Comparison of ENCODE assay signal across 9 cellular contexts in genomic region chr5:95647331-95647659, GRCh38. TPM values are rescaled to one million over a fixed set of nuclear protein-coding genes. Genes with fewer than 3 reads are reported as not detected.
DNase-seq lines count a peak whose midpoint lies in the region; ATAC-seq, FAIRE-seq and TF ChIP-seq lines count a peak whose summit lies in the region.
"Had no signal": no experiment of that assay in that cellular context is flagged by ENCODE, and none has a peak within 500 bp of the region (broad histone marks: within the 10 kb centered on the region; RNA-seq: fewer than 3 reads in every experiment).

No MANE protein-coding gene starts in this region.

- intact Hi-C loops in CD4-positive, alpha-beta T cell (cut with DNase I, micrococcal nuclease): loop anchor here (5.0 kb wide), 4 partner anchors 95 to 690 kb away; partner anchors contain the start of genes ELL2 (in 1 of the 2), GLRX (in 1 of the 2) and SKIC3 (in 1 of the 2)
- intact Hi-C loops in endothelial cell of umbilical vein (cut with micrococcal nuclease): loop anchor here (5.0 to 10.0 kb wide), 2 partner anchors 315 to 948 kb away; partner anchors contain the start of gene ELL2

- no peaks in the 10 kb centered on the region for H3K9me2 ChIP-seq in OCI-LY1 (ENCODE audit: low read depth, low read length)

- H2AFZ ChIP-seq in OCI-LY1 (ENCODE audit: low read length) (peak overlapping the region; percentile 67; the same call in 1 of the 2 replicates), endothelial cell of umbilical vein (ENCODE audit: low read depth, low read length) (peak overlapping the region; percentile 98)

- H3K4me3 ChIP-seq in OCI-LY1 (ENCODE audit: low read depth, low read length, poor library complexity, severe bottlenecking): peak overlapping the region; percentile 68
- peak overlapping the region; percentile 61 to 75 (median 67) for H3K4me3 ChIP-seq in endothelial cell of umbilical vein (replicated peaks in 1 of 3; ENCODE audit: insufficient read depth in 1 of 3, low read depth in 1 of 3, low read length in 3 of 3)

- TF ChIP-seq CTCF in CD4-positive, alpha-beta T cell (IDR thresholded peaks at IDR 0.05): no peak
- TF ChIP-seq CTCF in OCI-LY1 (IDR thresholded peaks at IDR 0.05; ENCODE audit: low read length) (no peak), endothelial cell of umbilical vein (IDR thresholded peaks at IDR 0.05; ENCODE audit: extremely low read depth in 1 of 2, insufficient read depth in 1 of 2, low read depth in 1 of 2, low read length in 2 of 2) (no peak), nephron progenitor cell (IDR thresholded peaks at IDR 0.05) (no peak)

- H3K27me3 ChIP-seq in CD4-positive, alpha-beta T cell (ENCODE audit: control insufficient read depth, insufficient read depth, low read length): no peaks in the 10 kb centered on the region
- H3K27me3 ChIP-seq in OCI-LY1 (ENCODE audit: insufficient read depth, low read length): no peaks in the 10 kb centered on the region
- H3K27me3 ChIP-seq in endothelial cell of umbilical vein (ENCODE audit: control insufficient read depth in 2 of 2, insufficient read depth in 2 of 2, low read length in 2 of 2): no peaks in the 10 kb centered on the region

- CTCF ChIA-PET in CD4-positive, alpha-beta T cell (lab: Charles Lee): interaction anchor here (0.8 to 2.1 kb wide), 8 partner anchors 16 to 1221 kb away, joined by 3 to 13 read pairs (median 5); partner anchors contain the start of genes GLRX and GPR150
- CTCF ChIA-PET in endothelial cell of umbilical vein (lab: Charles Lee): interaction anchor here (1.2 to 5.1 kb wide), 13 partner anchors 8 to 314 kb away, joined by 3 to 58 read pairs (median 5); partner anchors contain the start of genes ELL2, GLRX and RHOBTB3

- H3K4me1 ChIP-seq in OCI-LY1 (ENCODE audit: insufficient read depth, low read length, severe bottlenecking): peaks cover 29% of the 10 kb centered on the region
- peaks cover 9% of the 10 kb centered on the region for H3K4me1 ChIP-seq in endothelial cell of umbilical vein (ENCODE audit: control insufficient read depth, extremely low read depth, insufficient read depth, low read length)

- H3K4me3 Mint-ChIP-seq in CD4-positive, alpha-beta T cell: peak overlapping the region; percentile 88
- peak overlapping the region; percentile 82 for H3K4me3 Mint-ChIP-seq in nephron progenitor cell

- H3K4me2 ChIP-seq in OCI-LY1 (ENCODE audit: low read length) (peak overlapping the region; percentile 89), endothelial cell of umbilical vein (ENCODE audit: insufficient read depth, low read length) (peak overlapping the region; percentile 97)

- H3K27me3 Mint-ChIP-seq in CD4-positive, alpha-beta T cell: no peaks in the 10 kb centered on the region
- no peaks in the 10 kb centered on the region for H3K27me3 Mint-ChIP-seq in nephron progenitor cell (ENCODE audit: low read depth, poor library complexity)

- TF ChIP-seq POLR2A in endothelial cell of umbilical vein (IDR thresholded peaks at IDR 0.05; ENCODE audit: low read depth, low read length): no peak
- no peak for TF ChIP-seq POLR2A in GM12892 (IDR thresholded peaks at IDR 0.05; ENCODE audit: low read depth, low read length)

- H3K9ac ChIP-seq in OCI-LY1 (ENCODE audit: low read length): peak overlapping the region; percentile 80
- peak overlapping the region; percentile 91 for H3K9ac ChIP-seq in endothelial cell of umbilical vein (replicated peaks; ENCODE audit: extremely low read depth, insufficient read depth, low read length)

- H3K36me3 ChIP-seq in OCI-LY1 (ENCODE audit: insufficient read depth, low read length): no peaks in the 10 kb centered on the region
- no peaks in the 10 kb centered on the region for H3K36me3 ChIP-seq in endothelial cell of umbilical vein (ENCODE audit: control insufficient read depth in 2 of 2, extremely low read depth in 1 of 2, insufficient read depth in 2 of 2, low read length in 2 of 2)

- H3K4me1 Mint-ChIP-seq in CD4-positive, alpha-beta T cell (ENCODE audit: low read depth): peaks cover 51% of the 10 kb centered on the region
- peaks cover 10% of the 10 kb centered on the region for H3K4me1 Mint-ChIP-seq in nephron progenitor cell

- peaks cover 8% of the 10 kb centered on the region for H3K36me3 Mint-ChIP-seq in CD4-positive, alpha-beta T cell (ENCODE audit: low read depth)
- peaks cover 4% of the 10 kb centered on the region for H3K36me3 Mint-ChIP-seq in nephron progenitor cell (ENCODE audit: low read depth)

- H3K9me3 ChIP-seq in CD4-positive, alpha-beta T cell (ENCODE audit: control insufficient read depth, low read length): no peaks in the 10 kb centered on the region
- H3K9me3 ChIP-seq in OCI-LY1 (ENCODE audit: low read length) (no peaks in the 10 kb centered on the region), endothelial cell of umbilical vein (replicated peaks; ENCODE audit: control insufficient read depth, insufficient read depth, low read length) (no peaks in the 10 kb centered on the region)

- no peak for DNase-seq in CD4-positive, alpha-beta T cell
- DNase-seq in endothelial cell of umbilical vein (ENCODE audit: low read depth, low spot score) (no peak), nephron progenitor cell (no peak), mucosa of gallbladder (ENCODE audit: low spot score) (no peak), GM12892 (ENCODE audit: insufficient read length) (no peak)

- dilution Hi-C loops in endothelial cell of umbilical vein (cut with MboI; ENCODE audit: extremely low pct_ligation_motif_present, low sequenced_read_pairs): loop anchor here (25.0 kb wide), 1 partner anchor 190 kb away; no protein-coding TSS in a partner anchor

- BruUV-seq in endothelial cell of umbilical vein (replicated peaks; lab: Mats Ljungman, UMichigan): no TSS peak

- H3K27ac Mint-ChIP-seq in CD4-positive, alpha-beta T cell: peak overlapping the region; percentile 68
- peak overlapping the region; percentile 80 for H3K27ac Mint-ChIP-seq in nephron progenitor cell

- no peaks in the 10 kb centered on the region for H3K9me1 ChIP-seq in endothelial cell of umbilical vein (replicated peaks; ENCODE audit: control insufficient read depth, extremely low read depth, insufficient read depth, low read length)

- H3K79me2 ChIP-seq in OCI-LY1 (ENCODE audit: insufficient read depth, low read length): no peaks in the 10 kb centered on the region
- H3K79me2 ChIP-seq in endothelial cell of umbilical vein (ENCODE audit: control insufficient read depth, insufficient read depth, low read length): no peaks in the 10 kb centered on the region

- FAIRE-seq in endothelial cell of umbilical vein (lab: Jason Lieb, UNC): no peak
- no peak for FAIRE-seq in GM12892 (lab: Jason Lieb, UNC)

- no peaks in the 10 kb centered on the region for H4K20me1 ChIP-seq in OCI-LY1 (ENCODE audit: insufficient read depth, low read length)
- no peaks in the 10 kb centered on the region for H4K20me1 ChIP-seq in endothelial cell of umbilical vein (replicated peaks; ENCODE audit: control insufficient read depth, extremely low read depth, insufficient read depth, low read length)

- ATAC-seq in CD4-positive, alpha-beta T cell (ENCODE audit: poor library complexity): peak; percentile 11
- ATAC-seq in GM18519 (IDR thresholded peaks at IDR 0.05; ENCODE audit: low FRiP score, unreplicated experiment): no peak
- no peak for ATAC-seq in HG02678 (IDR thresholded peaks at IDR 0.05; ENCODE audit: unreplicated experiment)

- H3K27ac ChIP-seq in CD4-positive, alpha-beta T cell (ENCODE audit: low read depth, low read length): peak overlapping the region; percentile 71
- peak overlapping the region; percentile 85 for H3K27ac ChIP-seq in OCI-LY1 (ENCODE audit: low read depth, low read length, poor library complexity, severe bottlenecking)
- peak overlapping the region; percentile 91 for H3K27ac ChIP-seq in endothelial cell of umbilical vein (ENCODE audit: insufficient read depth, low read depth, low read length)

- no peaks in the 10 kb centered on the region for H3K9me3 Mint-ChIP-seq in CD4-positive, alpha-beta T cell
- H3K9me3 Mint-ChIP-seq in nephron progenitor cell: no peaks in the 10 kb centered on the region

- H3F3A ChIP-seq in OCI-LY1 (ENCODE audit: insufficient read depth, low read length): no peaks in the 10 kb centered on the region

- POLR2A ChIA-PET in CD4-positive, alpha-beta T cell (lab: Charles Lee): interaction anchor here (0.6 to 2.8 kb wide), 14 partner anchors 12 to 1015 kb away, joined by 3 to 87 read pairs (median 6); partner anchors contain the start of genes ARSK, CAST, ELL2 and RHOBTB3
- POLR2A ChIA-PET in endothelial cell of umbilical vein (lab: Charles Lee): interaction anchor here (1.8 kb wide), 1 partner anchor 84 kb away, joined by 6 read pairs; the partner anchor contains the start of gene RHOBTB3

RNA-seq across cellular contexts. Expression of gene RFESD, which starts 0.7 kb away (rescaled TPM):
- total RNA-seq in CD4-positive, alpha-beta T cell: 1 to 10 TPM; 1.3 to 1.5 TPM
- total RNA-seq in endothelial cell of umbilical vein: 1.1 and 2.0 TPM in 2 replicates
- 0.57 and 0.88 TPM in 2 replicates for polyA plus RNA-seq in endothelial cell of umbilical vein
- polyA plus RNA-seq in endothelial cell of umbilical vein (2011; cell fraction: cytosol; rRNA removed): 0.92 and 0.96 TPM in 2 replicates
- 0.42 and 0.74 TPM in 2 replicates for polyA plus RNA-seq in endothelial cell of umbilical vein (2011; cell fraction: nucleus; rRNA removed)
- 2.2 and 3.4 TPM in 2 replicates for polyA plus RNA-seq in endothelial cell of umbilical vein (2012)
- polyA minus RNA-seq in endothelial cell of umbilical vein: 2.0 TPM in 1 of 2 replicates, not detected in the other
- polyA minus RNA-seq in endothelial cell of umbilical vein (2011; cell fraction: cytosol; rRNA and poly(A)+ RNA removed): 0.61 TPM
- polyA minus RNA-seq in endothelial cell of umbilical vein (2011; cell fraction: nucleus; rRNA and poly(A)+ RNA removed): 0.43 and 1.3 TPM in 2 replicates
- total RNA-seq in mucosa of gallbladder: 1.3 TPM
- polyA plus RNA-seq in GM12892 (2012; ENCODE audit: missing spikeins): 6.6 TPM

RNA-seq across cellular contexts. Expression of gene GPR150, which starts 27.4 kb away (rescaled TPM):
- total RNA-seq in CD4-positive, alpha-beta T cell: under 1 TPM; 0.60 to 0.75 TPM
- total RNA-seq in endothelial cell of umbilical vein (0.31 and 0.35 TPM in 2 replicates), mucosa of gallbladder (not detected)
- polyA plus RNA-seq in endothelial cell of umbilical vein: 0.16 and 0.28 TPM in 2 replicates
- 0.09 and 0.10 TPM in 2 replicates for polyA plus RNA-seq in endothelial cell of umbilical vein (2011; cell fraction: cytosol; rRNA removed)
- polyA plus RNA-seq in endothelial cell of umbilical vein (2011; cell fraction: nucleus; rRNA removed): 0.13 TPM in 1 of 2 replicates, not detected in the other
- 0.17 and 0.57 TPM in 2 replicates for polyA plus RNA-seq in endothelial cell of umbilical vein (2012)
- 0.08 and 0.17 TPM in 2 replicates for polyA minus RNA-seq in endothelial cell of umbilical vein
- polyA minus RNA-seq in endothelial cell of umbilical vein (2011; cell fraction: cytosol; rRNA and poly(A)+ RNA removed): not detected
- 0.19 and 0.24 TPM in 2 replicates for polyA minus RNA-seq in endothelial cell of umbilical vein (2011; cell fraction: nucleus; rRNA and poly(A)+ RNA removed)
- polyA plus RNA-seq in GM12892 (2012; ENCODE audit: missing spikeins): 0.32 TPM

RNA-seq across cellular contexts. Expression of gene SPATA9, which starts 35.5 kb away (rescaled TPM):
- not detected for total RNA-seq in CD4-positive, alpha-beta T cell
- total RNA-seq in endothelial cell of umbilical vein (not detected in 2 replicates), mucosa of gallbladder (0.20 TPM)
- 0.07 TPM in 1 of 2 replicates, not detected in the other for polyA plus RNA-seq in endothelial cell of umbilical vein
- 0.11 and 0.25 TPM in 2 replicates for polyA plus RNA-seq in endothelial cell of umbilical vein (2011; cell fraction: cytosol; rRNA removed)
- 0.18 and 0.32 TPM in 2 replicates for polyA plus RNA-seq in endothelial cell of umbilical vein (2011; cell fraction: nucleus; rRNA removed)
- 0.21 and 0.44 TPM in 2 replicates for polyA plus RNA-seq in endothelial cell of umbilical vein (2012)
- polyA minus RNA-seq in endothelial cell of umbilical vein: 1.00 TPM in 1 of 2 replicates, not detected in the other
- not detected for polyA minus RNA-seq in endothelial cell of umbilical vein (2011; cell fraction: cytosol; rRNA and poly(A)+ RNA removed)
- not detected in 2 replicates for polyA minus RNA-seq in endothelial cell of umbilical vein (2011; cell fraction: nucleus; rRNA and poly(A)+ RNA removed)
- 0.19 TPM for polyA plus RNA-seq in GM12892 (2012; ENCODE audit: missing spikeins)
- total RNA-seq: glomerular endothelial cell had no signal
